ENCODE assay signal across 1 cellular context in the genomic region with DNA sequence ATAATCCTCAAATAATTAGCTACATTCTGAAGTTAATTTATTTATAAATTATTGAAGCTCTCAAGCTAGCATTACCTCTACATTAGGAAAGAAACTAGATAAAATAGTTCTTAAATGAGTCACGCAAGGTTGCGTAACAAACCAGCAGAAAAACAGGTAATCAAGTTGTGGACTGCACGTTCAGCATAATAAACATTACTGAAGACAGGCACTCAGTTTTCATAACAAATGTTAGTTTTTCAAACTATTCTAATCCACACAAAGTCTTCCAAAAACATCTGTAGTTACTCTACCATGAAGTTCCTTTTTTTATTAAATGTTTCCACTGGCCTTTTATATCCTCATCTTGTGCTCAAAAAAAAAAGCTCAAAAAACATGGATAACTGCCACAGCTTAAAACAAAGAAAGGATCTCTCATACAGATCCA.
A peak's percentile ranks its signal among the peaks of the same experiment; 100 is the strongest.
TF ChIP-seq lines count a peak whose summit lies in the region.

No MANE protein-coding gene starts in this region.

TF ChIP-seq in HCT116, 20 proteins besides CTCF, POLR2A, EP300 and RAD21 (continued from another document):
- TF ChIP-seq ZFX (IDR thresholded peaks at IDR 0.05) (no peak), SRF (IDR thresholded peaks at IDR 0.05; ENCODE audit: low read depth) (0 out of 2 replicates have a peak, but pooled peaks have one; percentile 16), SIN3A (IDR thresholded peaks at IDR 0.05; ENCODE audit: low read depth) (0 out of 2 replicates have a peak, but pooled peaks have one; percentile 23)
- TF ChIP-seq, protein P1, sequence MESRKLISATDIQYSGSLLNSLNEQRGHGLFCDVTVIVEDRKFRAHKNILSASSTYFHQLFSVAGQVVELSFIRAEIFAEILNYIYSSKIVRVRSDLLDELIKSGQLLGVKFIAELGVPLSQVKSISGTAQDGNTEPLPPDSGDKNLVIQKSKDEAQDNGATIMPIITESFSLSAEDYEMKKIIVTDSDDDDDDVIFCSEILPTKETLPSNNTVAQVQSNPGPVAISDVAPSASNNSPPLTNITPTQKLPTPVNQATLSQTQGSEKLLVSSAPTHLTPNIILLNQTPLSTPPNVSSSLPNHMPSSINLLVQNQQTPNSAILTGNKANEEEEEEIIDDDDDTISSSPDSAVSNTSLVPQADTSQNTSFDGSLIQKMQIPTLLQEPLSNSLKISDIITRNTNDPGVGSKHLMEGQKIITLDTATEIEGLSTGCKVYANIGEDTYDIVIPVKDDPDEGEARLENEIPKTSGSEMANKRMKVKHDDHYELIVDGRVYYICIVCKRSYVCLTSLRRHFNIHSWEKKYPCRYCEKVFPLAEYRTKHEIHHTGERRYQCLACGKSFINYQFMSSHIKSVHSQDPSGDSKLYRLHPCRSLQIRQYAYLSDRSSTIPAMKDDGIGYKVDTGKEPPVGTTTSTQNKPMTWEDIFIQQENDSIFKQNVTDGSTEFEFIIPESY (IDR thresholded peaks at IDR 0.05; ENCODE audit: extremely low read depth, insufficient replicate concordance, low read length): no peak
